ENCODE assay signal across 16 cellular contexts in genomic region chr5:39709032-39709431, GRCh38.
A peak's percentile ranks its signal among the peaks of the same experiment; 100 is the strongest.
DNase-seq lines count a peak whose midpoint lies in the region; ATAC-seq and TF ChIP-seq lines count a peak whose summit lies in the region.
"Had no signal": no experiment of that assay in that cellular context is flagged by ENCODE, and none has a peak within 500 bp of the region (broad histone marks: within the 10 kb centered on the region; RNA-seq: fewer than 3 reads in every experiment).

No MANE protein-coding gene starts in this region.

- H3K4me1 Mint-ChIP-seq in mesothelial cell of epicardium = peaks cover 47% of the 10 kb centered on the region
- H3K4me1 Mint-ChIP-seq: CD4-positive, CD25-positive, alpha-beta regulatory T cell had no signal

- H3K4me1 ChIP-seq in psoas muscle (peaks cover 8% of the 10 kb centered on the region), skeletal muscle tissue (ENCODE audit: control insufficient read depth in 3 of 3, insufficient read depth in 3 of 3, low read length in 3 of 3) (peaks cover 3 to 4% (median 4%) of the 10 kb centered on the region in 3 donors), BE2C (no peaks in the 10 kb centered on the region)
- H3K4me1 ChIP-seq: BLaER1, Caco-2 had no signal

- H3K4me3 Mint-ChIP-seq in mesothelial cell of epicardium = no peak overlapping the region
- H3K4me3 Mint-ChIP-seq: CD4-positive, CD25-positive, alpha-beta regulatory T cell; CD8-positive, alpha-beta T cell; HFFc6 had no signal

- H3K27ac ChIP-seq in psoas muscle (peak overlapping the region; percentile 54), skeletal muscle tissue (ENCODE audit: low read depth, low read length) (peak overlapping the region; percentile 78)
- H3K27ac ChIP-seq: BLaER1, C4-2B had no signal

- H3K4me3 ChIP-seq in psoas muscle (peak overlapping the region; percentile 35), skeletal muscle tissue (ENCODE audit: low read length in 3 of 3) (peak overlapping the region; percentile 3 to 37 (median 24)), BE2C (ENCODE audit: low read depth, low read length) (no peak overlapping the region)
- H3K4me3 ChIP-seq: BLaER1, HAP-1 had no signal

- no peaks in the 10 kb centered on the region for H3K27me3 Mint-ChIP-seq in mesothelial cell of epicardium (ENCODE audit: low read depth)

- peak overlapping the region; percentile 14 to 68 (median 61) for H3K9ac ChIP-seq in skeletal muscle tissue (ENCODE audit: low read depth in 1 of 3, low read length in 3 of 3)
- H3K9ac ChIP-seq: BLaER1 had no signal

- WGBS in psoas muscle, 3 donors = 25 to 37% (median 36%) methylated on average over 4 of the region's 4 CpGs

- ATAC-seq in psoas muscle (peak; percentile 81 to 94 (median 88)), HG03460 (IDR thresholded peaks at IDR 0.05; ENCODE audit: unreplicated experiment) (no peak)
- ATAC-seq: CD8-positive, alpha-beta T cell had no signal

- no peak for TF ChIP-seq POLR2A in erythroblast (IDR thresholded peaks at IDR 0.05; ENCODE audit: low read length)

- H3K36me3 ChIP-seq in psoas muscle (ENCODE audit: insufficient read depth in 1 of 2, low read depth in 1 of 2) (no peaks in the 10 kb centered on the region), skeletal muscle tissue (ENCODE audit: control insufficient read depth in 3 of 3, insufficient read depth in 3 of 3, low read length in 3 of 3) (no peaks in the 10 kb centered on the region), BE2C (no peaks in the 10 kb centered on the region)
- H3K36me3 ChIP-seq: BLaER1, HAP-1 had no signal

- DNase-seq in mesothelial cell of epicardium (ENCODE audit: low spot score in 2 of 2, unreplicated experiment in 2 of 2) (no peak), psoas muscle (no peak), erythroblast (lab: John Stamatoyannopoulos, UW) (no peak), BE2C (no peak)
- DNase-seq: Caco-2; CD4-positive, CD25-positive, alpha-beta regulatory T cell; CD8-positive, alpha-beta T cell; DMS153; DND-41; GOT3; HFFc6 had no signal

- no peaks in the 10 kb centered on the region for H3K9me3 ChIP-seq in psoas muscle
- no peaks in the 10 kb centered on the region for H3K9me3 ChIP-seq in skeletal muscle tissue (ENCODE audit: control insufficient read depth in 3 of 3, low read length in 3 of 3)
- H3K9me3 ChIP-seq in BE2C = no peaks in the 10 kb centered on the region
- H3K9me3 ChIP-seq: BLaER1, Caco-2, HAP-1 had no signal

- no peaks in the 10 kb centered on the region for H3K9me3 Mint-ChIP-seq in mesothelial cell of epicardium
- H3K9me3 Mint-ChIP-seq: CD4-positive, CD25-positive, alpha-beta regulatory T cell; CD8-positive, alpha-beta T cell; HFFc6 had no signal

- TF ChIP-seq CTCF in mesothelial cell of epicardium (IDR thresholded peaks at IDR 0.05; ENCODE audit: unreplicated experiment) = no peak
- TF ChIP-seq CTCF in psoas muscle (IDR thresholded peaks at IDR 0.05) = no peak
- TF ChIP-seq CTCF in BE2C (IDR thresholded peaks at IDR 0.05; ENCODE audit: low read depth, low read length) = no peak

- H3K27ac Mint-ChIP-seq in mesothelial cell of epicardium = peak overlapping the region; percentile 45
- H3K27ac Mint-ChIP-seq: CD4-positive, CD25-positive, alpha-beta regulatory T cell; CD8-positive, alpha-beta T cell; HFFc6 had no signal

- intact Hi-C loops in psoas muscle (cut with DNase I) = no loop called here

- no peaks in the 10 kb centered on the region for H3K36me3 Mint-ChIP-seq in mesothelial cell of epicardium
- H3K36me3 Mint-ChIP-seq: CD4-positive, CD25-positive, alpha-beta regulatory T cell; CD8-positive, alpha-beta T cell had no signal

- H3K27me3 ChIP-seq in psoas muscle (ENCODE audit: insufficient read depth in 3 of 3, low read length in 2 of 3) = no peaks in the 10 kb centered on the region
- no peaks in the 10 kb centered on the region for H3K27me3 ChIP-seq in skeletal muscle tissue (ENCODE audit: control insufficient read depth in 3 of 3, insufficient read depth in 3 of 3, low read length in 3 of 3)
- no peaks in the 10 kb centered on the region for H3K27me3 ChIP-seq in BE2C
- H3K27me3 ChIP-seq: BLaER1 had no signal
